ENCODE assay signal across 18 cellular contexts in the genomic region with DNA sequence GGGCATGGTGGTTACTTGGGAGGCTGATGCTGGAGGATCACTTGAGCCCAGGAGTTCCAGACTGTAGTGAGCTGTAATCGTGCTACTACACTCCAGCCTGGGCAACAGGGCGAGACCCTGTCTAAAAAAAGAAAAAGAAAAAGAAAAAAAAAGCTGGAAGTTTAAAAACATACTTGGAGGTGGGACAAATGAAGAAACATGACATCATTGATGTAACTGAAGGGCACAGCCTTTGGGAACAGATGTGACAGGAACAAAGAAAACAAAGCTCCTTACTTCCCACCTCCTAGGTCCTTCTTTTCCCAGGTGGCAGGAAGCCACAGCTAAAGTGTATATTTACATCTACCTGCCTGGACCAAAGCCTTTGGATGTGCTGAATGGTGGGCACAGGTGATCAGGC. TPM values are rescaled to one million over a fixed set of nuclear protein-coding genes. Genes with fewer than 3 reads are reported as not detected.
"Had no signal": no experiment of that assay in that cellular context is flagged by ENCODE, and none has a peak within 500 bp of the region (broad histone marks: within the 10 kb centered on the region; RNA-seq: fewer than 3 reads in every experiment).

No MANE protein-coding gene starts in this region.

- H3K4me3 Mint-ChIP-seq: effector memory CD8-positive, alpha-beta T cell had no signal

- H3K4me2 ChIP-seq: smooth muscle cell had no signal

- H3K36me3 Mint-ChIP-seq: naive thymus-derived CD8-positive, alpha-beta T cell had no signal

- H3K9me3 ChIP-seq: esophagus squamous epithelium, gastroesophageal sphincter, mucosa of descending colon, ovary, upper lobe of left lung, uterus had no signal

- H3K27ac ChIP-seq: esophagus squamous epithelium, ovary, upper lobe of left lung, uterus had no signal

- DNase-seq: effector memory CD8-positive, alpha-beta T cell; esophagus squamous epithelium; foreskin fibroblast; glutamatergic neuron; islet precursor cell; mammary epithelial cell; mucosa of descending colon; naive thymus-derived CD8-positive, alpha-beta T cell; ovary; stimulated activated CD4-positive, alpha-beta T cell treated with anti-CD3 and anti-CD28 coated beads, Interleukin-2, amount 100 ng/mL, for 48 hours; stimulated activated naive CD4-positive, alpha-beta T cell treated with Interleukin-2 at 50 U/mL for 16 hours; upper lobe of left lung; uterus had no signal

- H3K4me1 ChIP-seq: uterus had no signal

- ATAC-seq: effector memory CD8-positive, alpha-beta T cell; gastroesophageal sphincter; left lobe of liver; mucosa of descending colon; naive thymus-derived CD8-positive, alpha-beta T cell; right cardiac atrium had no signal

- H3K36me3 ChIP-seq: gastroesophageal sphincter, ovary, upper lobe of left lung, uterus had no signal

- H3K4me3 ChIP-seq: esophagus squamous epithelium, gastroesophageal sphincter, mucosa of descending colon, ovary, smooth muscle cell, upper lobe of left lung, uterus had no signal

- H3K9me3 Mint-ChIP-seq: effector memory CD8-positive, alpha-beta T cell; naive thymus-derived CD8-positive, alpha-beta T cell; neural crest cell had no signal

- H3K27me3 ChIP-seq: esophagus squamous epithelium, gastroesophageal sphincter, ovary, upper lobe of left lung, uterus had no signal

RNA-seq across cellular contexts. Expression of gene PEX11G, which starts 1.9 kb away (rescaled TPM):
- total RNA-seq: smooth muscle cell had no signal
